Comparison of ENCODE assay signal across 8 cellular contexts in genomic region chr16:88941051-88941932, GRCh38. TPM values are rescaled to one million over a fixed set of nuclear protein-coding genes. Genes with fewer than 3 reads are reported as not detected.
A peak's percentile ranks its signal among the peaks of the same experiment; 100 is the strongest.
DNase-seq lines count a peak whose midpoint lies in the region; ATAC-seq and TF ChIP-seq lines count a peak whose summit lies in the region.

No MANE protein-coding gene starts in this region.

- TF ChIP-seq CTCF in transverse colon (IDR thresholded peaks at IDR 0.05) = no peak

- no peaks in the 10 kb centered on the region for H3K36me3 ChIP-seq in transverse colon

- DNase-seq in Right ventricle myocardium inferior (ENCODE audit: missing footprints) (peak; percentile 69), cardiac septum (ENCODE audit: low spot score) (no peak), NCI-H2196 treated with DMSO at 0.1 percent for 48 hours (lab: John Stamatoyannopoulos, UW; ENCODE audit: unreplicated experiment) (peak; percentile 3), transverse colon (peak; percentile 47), NCI-H774 (lab: John Stamatoyannopoulos, UW) (no peak), NCI-H128 (lab: John Stamatoyannopoulos, UW; ENCODE audit: unreplicated experiment) (no peak), HK-2 (ENCODE audit: unreplicated experiment) (no peak)

- in situ Hi-C loops in transverse colon (cut with MboI; ENCODE audit: low pct_ligation_motif_present in 1 of 4, low pct_unique_long_range_greater_than_20kb in 1 of 4, low sequenced_read_pairs in 3 of 4) = loop anchor here in 3 of 4 donors (25.0 kb wide), 2 partner anchors 221 to 271 kb away; partner anchors contain the start of genes CDH15 (in 2 of the 3), SLC22A31 (in 1 of the 3) and ZNF778 (in 1 of the 3)

- no peak for TF ChIP-seq POLR2A in transverse colon (IDR thresholded peaks at IDR 0.05)

- peak; percentile 20 for ATAC-seq in Right ventricle myocardium inferior

- H3K9me3 ChIP-seq in transverse colon = no peaks in the 10 kb centered on the region

- 0% methylated on average over 22 of the region's 132 CpGs; no CpG with 5 or more reads in 1 of the 2 donors for WGBS in transverse colon (ENCODE audit: low coverage in 1 of 2), 2 donors

- TF ChIP-seq EP300 in transverse colon (IDR thresholded peaks at IDR 0.05; ENCODE audit: low read depth) = no peak

- peaks cover 14 to 45% (median 34%) of the 10 kb centered on the region in 4 donors for H3K4me1 ChIP-seq in transverse colon

- H3K4me3 ChIP-seq in iPS-11a (ENCODE audit: low read depth, low read length) (peak overlapping the region; percentile 20), transverse colon (peak overlapping the region; percentile 36 to 60 (median 52))

- H3K27ac ChIP-seq in transverse colon = peak overlapping the region; percentile 43 to 77 (median 70)

- H3K27me3 ChIP-seq in transverse colon = peaks cover 72% of the 10 kb centered on the region

- intact Hi-C loops in Right ventricle myocardium inferior (cut with DNase I) (loop anchor here (5.0 kb wide), 3 partner anchors 129 to 226 kb away; partner anchors contain the start of genes ACSF3 and APRT), cardiac septum (cut with DNase I) (no loop called here), transverse colon (cut with DNase I; ENCODE audit: low total_unique reads) (loop anchor here (5.0 kb wide), 1 partner anchor 276 kb away; the partner anchor contains the start of gene ZNF778)

RNA-seq across cellular contexts. Expression of gene CBFA2T3, which starts 35.7 kb away (rescaled TPM):
- 11.1 TPM for total RNA-seq in Right ventricle myocardium inferior
- total RNA-seq in cardiac septum = 5.9 TPM
- total RNA-seq in transverse colon = 10 to 100 TPM in 1 of 4 donors, 1 to 10 TPM in 3; 4.0 to 18.5 (median 5.5) TPM

Comparison
In these comparisons a context has a peak if more than half of its experiments do, and no peak if none do; other contexts are left out.
1. DNase-seq: peak in Right ventricle myocardium inferior (single experiment), NCI-H2196 treated with DMSO at 0.1 percent for 48 hours (single experiment) and transverse colon (single experiment); none in cardiac septum (single experiment), NCI-H774 (single experiment), NCI-H128 (single experiment) and HK-2 (single experiment).